ENCODE assay signal across 12 cellular contexts in genomic region chr3:185330238-185330637, GRCh38. TPM values are rescaled to one million over a fixed set of nuclear protein-coding genes. Genes with fewer than 3 reads are reported as not detected.
DNase-seq lines count a peak whose midpoint lies in the region; ATAC-seq lines count a peak whose summit lies in the region.
"Had no signal": no experiment of that assay in that cellular context is flagged by ENCODE, and none has a peak within 500 bp of the region (broad histone marks: within the 10 kb centered on the region; RNA-seq: fewer than 3 reads in every experiment).

No MANE protein-coding gene starts in this region.

- POLR2A ChIA-PET in activated CD4-positive, alpha-beta T cell treated with anti-CD3 and anti-CD28 coated beads, Interleukin-2, amount 10 ng/mL, durations not matched to agents 7 days and 5 days (lab: Charles Lee), result no interaction called here
- POLR2A ChIA-PET in naive thymus-derived CD4-positive, alpha-beta T cell (lab: Charles Lee), result no interaction called here

- peaks cover 15% of the 10 kb centered on the region for H3K4me1 Mint-ChIP-seq in activated CD4-positive, alpha-beta T cell treated with anti-CD3 and anti-CD28 coated beads, Interleukin-2, amount 10 ng/mL, durations not matched to agents 7 days and 5 days
- peaks cover 0 to 17% (median 0%) of the 10 kb centered on the region in 7 donors for H3K4me1 Mint-ChIP-seq in naive thymus-derived CD4-positive, alpha-beta T cell

- intact Hi-C loops in naive thymus-derived CD4-positive, alpha-beta T cell (cut with micrococcal nuclease), result no loop called here

- CTCF ChIA-PET in activated CD4-positive, alpha-beta T cell treated with anti-CD3 and anti-CD28 coated beads, Interleukin-2, amount 10 ng/mL, durations not matched to agents 7 days and 5 days (lab: Charles Lee), result interaction anchor here (0.6 to 1.5 kb wide), 2 partner anchors 22 to 104 kb away, joined by 3 read pairs; no protein-coding TSS in a partner anchor
- CTCF ChIA-PET in naive thymus-derived CD4-positive, alpha-beta T cell (lab: Charles Lee), result no interaction called here

- in situ Hi-C loops in KBM-7 (cut with MboI; ENCODE audit: low pct_unique_long_range_greater_than_20kb, low sequenced_read_pairs), result no loop called here

- ATAC-seq in left lobe of liver, result peak; percentile 43
- ATAC-seq in HG03460 (IDR thresholded peaks at IDR 0.05; ENCODE audit: unreplicated experiment), result no peak
- ATAC-seq in naive thymus-derived CD4-positive, alpha-beta T cell, result no peak

- no peaks in the 10 kb centered on the region for H3K9me3 Mint-ChIP-seq in activated CD4-positive, alpha-beta T cell treated with anti-CD3 and anti-CD28 coated beads, Interleukin-2, amount 10 ng/mL, durations not matched to agents 7 days and 5 days
- peaks cover 0 to 2% (median 0%) of the 10 kb centered on the region in 11 donors for H3K9me3 Mint-ChIP-seq in naive thymus-derived CD4-positive, alpha-beta T cell

- no peak overlapping the region for H3K4me3 Mint-ChIP-seq in activated CD4-positive, alpha-beta T cell treated with anti-CD3 and anti-CD28 coated beads, Interleukin-2, amount 10 ng/mL, durations not matched to agents 7 days and 5 days
- no peak overlapping the region for H3K4me3 Mint-ChIP-seq in naive thymus-derived CD4-positive, alpha-beta T cell

- no peak overlapping the region for H3K27ac ChIP-seq in naive thymus-derived CD4-positive, alpha-beta T cell (ENCODE audit: low read depth, low read length)
- H3K27ac ChIP-seq: right atrium auricular region had no signal

- H3K9me3 ChIP-seq in naive thymus-derived CD4-positive, alpha-beta T cell (ENCODE audit: control insufficient read depth in 2 of 3, low read length in 3 of 3), result no peaks in the 10 kb centered on the region
- H3K9me3 ChIP-seq: right atrium auricular region had no signal

- peaks cover 0 to 3% of the 10 kb centered on the region in 2 donors for H3K27me3 ChIP-seq in naive thymus-derived CD4-positive, alpha-beta T cell (ENCODE audit: control insufficient read depth in 2 of 2, insufficient read depth in 2 of 2, low read length in 2 of 2)
- H3K27me3 ChIP-seq: right atrium auricular region had no signal

- no peak overlapping the region for H3K4me3 ChIP-seq in naive thymus-derived CD4-positive, alpha-beta T cell (ENCODE audit: low read length)
- H3K4me3 ChIP-seq: right atrium auricular region had no signal

- DNase-seq in KBM-7 (peak; percentile 64), SKM-1 treated with dmso at 0.1 percent for 144 hours (lab: John Stamatoyannopoulos, UW; ENCODE audit: unreplicated experiment) (peak; percentile 67), left lobe of liver (ENCODE audit: low spot score) (no peak), renal cortical epithelial cell (ENCODE audit: low read depth) (peak; percentile 34)
- DNase-seq in activated CD4-positive, alpha-beta T cell treated with anti-CD3 and anti-CD28 coated beads, Interleukin-2, amount 10 ng/mL, durations not matched to agents 7 days and 5 days, result no peak
- no peak for DNase-seq in naive thymus-derived CD4-positive, alpha-beta T cell
- no peak for DNase-seq in activated CD8-positive, alpha-beta memory T cell treated with anti-CD3 and anti-CD28 coated beads, Interleukin-2, amount 50 U/mL, for 48 hours
- DNase-seq: activated effector memory CD4-positive, alpha-beta T cell treated with anti-CD3 and anti-CD28 coated beads, Interleukin-2, amount 50 U/mL, for 16 hours; NCI-H82; stimulated activated CD4-positive, alpha-beta T cell treated with anti-CD3 and anti-CD28 coated beads, Interleukin-4, amount 100 ng/mL, for 1 hour had no signal

- H3K27ac Mint-ChIP-seq in activated CD4-positive, alpha-beta T cell treated with anti-CD3 and anti-CD28 coated beads, Interleukin-2, amount 10 ng/mL, durations not matched to agents 7 days and 5 days, result no peak overlapping the region
- H3K27ac Mint-ChIP-seq in naive thymus-derived CD4-positive, alpha-beta T cell, result no peak overlapping the region

- peaks cover 6% of the 10 kb centered on the region for H3K27me3 Mint-ChIP-seq in activated CD4-positive, alpha-beta T cell treated with anti-CD3 and anti-CD28 coated beads, Interleukin-2, amount 10 ng/mL, durations not matched to agents 7 days and 5 days
- H3K27me3 Mint-ChIP-seq in naive thymus-derived CD4-positive, alpha-beta T cell, result peaks cover 0 to 9% (median 4%) of the 10 kb centered on the region in 5 donors

- no peaks in the 10 kb centered on the region for H3K4me1 ChIP-seq in naive thymus-derived CD4-positive, alpha-beta T cell (ENCODE audit: control insufficient read depth in 2 of 2, insufficient read depth in 2 of 2, low read length in 2 of 2)
- H3K4me1 ChIP-seq: right atrium auricular region had no signal

- no peaks in the 10 kb centered on the region for H3K36me3 ChIP-seq in naive thymus-derived CD4-positive, alpha-beta T cell (ENCODE audit: control insufficient read depth in 2 of 3, insufficient read depth in 3 of 3, low read length in 3 of 3)
- H3K36me3 ChIP-seq: right atrium auricular region had no signal

- no peaks in the 10 kb centered on the region for H3K36me3 Mint-ChIP-seq in activated CD4-positive, alpha-beta T cell treated with anti-CD3 and anti-CD28 coated beads, Interleukin-2, amount 10 ng/mL, durations not matched to agents 7 days and 5 days (ENCODE audit: low read depth)
- H3K36me3 Mint-ChIP-seq in naive thymus-derived CD4-positive, alpha-beta T cell, result peaks cover 0 to 5% (median 0%) of the 10 kb centered on the region in 5 donors

RNA-seq across cellular contexts. Expression of gene MAP3K13, which starts 32.7 kb away (rescaled TPM):
- 20.0 TPM for total RNA-seq in left lobe of liver
- total RNA-seq in renal cortical epithelial cell, result 35.3 and 40.7 TPM in 2 replicates
- 10 to 100 TPM; 10.2 to 13.1 TPM for total RNA-seq in activated CD4-positive, alpha-beta T cell treated with anti-CD3 and anti-CD28 coated beads, Interleukin-2, amount 10 ng/mL, durations not matched to agents 7 days and 5 days
- 1 to 10 TPM; 6.2 to 9.7 (median 7.8) TPM for total RNA-seq in naive thymus-derived CD4-positive, alpha-beta T cell
- 10 to 100 TPM; 40.1 to 53.8 TPM for polyA plus RNA-seq in naive thymus-derived CD4-positive, alpha-beta T cell

Comparison
In these comparisons a context has a peak if more than half of its experiments do, and no peak if none do; other contexts are left out.
1. DNase-seq: peak in KBM-7 (single experiment), SKM-1 treated with dmso at 0.1 percent for 144 hours (single experiment) and renal cortical epithelial cell (single experiment); none in left lobe of liver (single experiment), activated CD4-positive, alpha-beta T cell treated with anti-CD3 and anti-CD28 coated beads, Interleukin-2, amount 10 ng/mL, durations not matched to agents 7 days and 5 days (single experiment), naive thymus-derived CD4-positive, alpha-beta T cell (0 of 9) and activated CD8-positive, alpha-beta memory T cell treated with anti-CD3 and anti-CD28 coated beads, Interleukin-2, amount 50 U/mL, for 48 hours (single experiment).